8 cellular contexts compared by ENCODE assay signal in the genomic region with DNA sequence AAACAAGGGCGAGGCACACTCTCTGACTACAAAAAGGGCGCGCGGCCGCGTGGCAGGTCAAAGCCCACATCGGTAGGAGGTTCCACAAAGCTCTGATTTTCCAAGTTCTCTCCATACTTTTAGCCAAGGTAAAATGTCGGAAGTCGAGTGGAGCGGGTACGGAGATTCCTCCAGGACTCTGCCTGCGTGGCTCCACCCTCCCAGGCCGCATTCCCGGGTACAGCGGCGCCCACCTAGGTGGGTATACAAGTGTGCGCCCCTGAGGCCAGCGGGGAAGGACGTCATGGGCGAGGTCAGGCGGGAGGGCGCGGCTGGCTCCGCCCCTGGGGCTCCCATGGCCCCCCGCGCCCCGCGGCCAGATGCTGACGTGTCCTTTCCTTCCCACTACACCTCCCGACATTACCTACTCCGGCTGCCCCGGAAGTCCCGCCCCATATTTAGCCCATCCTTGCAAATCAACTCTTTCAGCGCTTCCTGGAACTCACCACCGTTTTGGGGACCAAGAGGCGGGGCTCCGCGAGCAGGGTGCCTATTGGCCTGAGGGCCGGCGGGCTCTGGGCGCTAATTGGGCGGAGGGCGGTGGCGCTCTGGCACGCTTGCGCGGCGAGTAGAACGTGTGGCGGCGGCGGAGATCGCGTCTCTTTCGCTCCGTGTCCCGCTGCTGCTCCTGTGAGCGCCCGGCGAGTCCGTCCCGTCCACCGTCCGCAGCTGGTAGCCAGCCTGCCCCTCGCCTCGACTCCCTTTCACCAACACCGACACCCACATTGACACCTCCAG. TPM values are rescaled to one million over a fixed set of nuclear protein-coding genes. Genes with fewer than 3 reads are reported as not detected.
A peak's percentile ranks its signal among the peaks of the same experiment; 100 is the strongest.
DNase-seq lines count a peak whose midpoint lies in the region; ATAC-seq, FAIRE-seq and TF ChIP-seq lines count a peak whose summit lies in the region.

TSS of gene SND1 (plus strand) at position 639 of the 777 bp plus-strand sequence. CDS start 180 bp downstream, outside the sequence.

- no peaks in the 10 kb centered on the region for H3K27me3 ChIP-seq in BE2C

- H3K4me3 ChIP-seq in BE2C (ENCODE audit: low read depth, low read length): peak within 1 kb of the TSS; percentile 86

- no peak for TF ChIP-seq CTCF in BE2C (IDR thresholded peaks at IDR 0.05; ENCODE audit: low read depth, low read length)

- H3K36me3 ChIP-seq in BE2C: 0 out of 2 replicates have a peak, but pooled peaks cover under 1% of the 10 kb centered on the region

- DNase-seq in BE2C: peak; percentile 99
- DNase-seq in GM19240 (ENCODE audit: insufficient read length, low spot score): peak; percentile 88
- DNase-seq in NCI-H526 (lab: John Stamatoyannopoulos, UW): peak; percentile 99 to 100
- DNase-seq in activated CD4-positive, alpha-beta T cell treated with anti-CD3 and anti-CD28 coated beads for 48 hours: peak; percentile 99
- DNase-seq in kidney glomerular epithelial cell (lab: John Stamatoyannopoulos, UW): peak; percentile 99
- peak; percentile 91 to 99 (median 97) for DNase-seq in stimulated activated CD4-positive, alpha-beta T cell treated with anti-CD3 and anti-CD28 coated beads, Interleukin-1b, Interleukin-23, amount 100 ng/mL, for 24 hours (ENCODE audit: low read depth in 4 of 4, low spot score in 1 of 4)

- H3K9me3 ChIP-seq in BE2C: no peaks in the 10 kb centered on the region

- peak; percentile 66 for FAIRE-seq in colon (lab: Jason Lieb, UNC)

- ATAC-seq in HG03460 (IDR thresholded peaks at IDR 0.05; ENCODE audit: unreplicated experiment): peak; percentile 95

- no peaks in the 10 kb centered on the region for H3K4me1 ChIP-seq in BE2C

RNA-seq across cellular contexts. Expression of gene SND1, which starts in this region (rescaled TPM):
- 111 TPM for polyA plus RNA-seq in BE2C (2012; ENCODE audit: insufficient read depth, insufficient read length, low read depth)

Comparison
In these comparisons a context has a peak if more than half of its experiments do, and no peak if none do; other contexts are left out.
1. Peak in every context shown above with its lines: DNase-seq, ATAC-seq and H3K4me3 ChIP-seq.